8 cellular contexts compared by ENCODE assay signal in genomic region chr5:147403659-147404640, GRCh38.
A peak's percentile ranks its signal among the peaks of the same experiment; 100 is the strongest.
DNase-seq lines count a peak whose midpoint lies in the region; ATAC-seq and TF ChIP-seq lines count a peak whose summit lies in the region.

No MANE protein-coding gene starts in this region.

- peak overlapping the region; percentile 86 for H2AK5ac ChIP-seq in IMR-90 (ENCODE audit: low read depth, low read length)

- ATAC-seq in GM21825 (IDR thresholded peaks at IDR 0.05; ENCODE audit: unreplicated experiment) (peak; percentile 94), IMR-90 (ENCODE audit: low read depth) (peak; percentile 81), mucosa of descending colon (peak; percentile 75)
- ATAC-seq in activated CD8-positive, alpha-beta T cell treated with anti-CD3 and anti-CD28 coated beads for 36 hours = no peak

- no TSS peak for BruUV-seq in IMR-90 (replicated peaks; lab: Mats Ljungman, UMichigan)

- no peaks in the 10 kb centered on the region for H3K9me3 Mint-ChIP-seq in activated CD8-positive, alpha-beta T cell treated with anti-CD3 and anti-CD28 coated beads for 36 hours

- TF ChIP-seq POLR2A in IMR-90 (IDR thresholded peaks at IDR 0.05; ENCODE audit: low read depth, low read length) = peak; percentile 48; the same call in 1 of the 2 replicates

- peak overlapping the region; percentile 79 for H3K18ac ChIP-seq in IMR-90 (ENCODE audit: low read depth, low read length)

- H4K8ac ChIP-seq in IMR-90 (ENCODE audit: low read depth in 2 of 2, low read length in 2 of 2) = peak overlapping the region; percentile 7 to 85; a peak in 2 of 4 replicates

- H4K20me1 ChIP-seq in IMR-90 (ENCODE audit: insufficient read depth, low read length) = 0 out of 2 replicates have a peak, but pooled peaks cover 5% of the 10 kb centered on the region

- in situ Hi-C loops in IMR-90 (cut with MboI; ENCODE audit: low sequenced_read_pairs) = no loop called here

- H4K5ac ChIP-seq in IMR-90 (ENCODE audit: low read depth, low read length) = peak overlapping the region; percentile 79

- H3K36me3 Mint-ChIP-seq in activated CD8-positive, alpha-beta T cell treated with anti-CD3 and anti-CD28 coated beads for 36 hours (ENCODE audit: low read depth) = no peaks in the 10 kb centered on the region

- peak overlapping the region; percentile 5; the same call in 1 of the 2 replicates for H3K4me3 ChIP-seq in IMR-90 (ENCODE audit: insufficient read depth, low read depth, low read length)
- H3K4me3 ChIP-seq in mucosa of descending colon = no peak overlapping the region
- no peak overlapping the region for H3K4me3 ChIP-seq in WERI-Rb-1 (ENCODE audit: low read depth, low read length)

- H2BK20ac ChIP-seq in IMR-90 (ENCODE audit: low read depth, low read length) = peak overlapping the region; percentile 90

- no peaks in the 10 kb centered on the region for H3K27me3 ChIP-seq in IMR-90 (ENCODE audit: control insufficient read depth, insufficient read depth, low read length)
- H3K27me3 ChIP-seq in WERI-Rb-1 (ENCODE audit: insufficient read depth, low read depth, severe bottlenecking) = no peaks in the 10 kb centered on the region

- no peak; the same call in 1 of the 2 replicates for TF ChIP-seq RAD21 in IMR-90 (IDR thresholded peaks at IDR 0.05; ENCODE audit: low read length)

- no peak overlapping the region for H3K27ac Mint-ChIP-seq in activated CD8-positive, alpha-beta T cell treated with anti-CD3 and anti-CD28 coated beads for 36 hours

- H2BK5ac ChIP-seq in IMR-90 (ENCODE audit: low read depth, low read length, poor library complexity, severe bottlenecking) = peak overlapping the region; percentile 97

- H3K27ac ChIP-seq in IMR-90 (ENCODE audit: insufficient read depth, low read length) = peak overlapping the region; percentile 93
- peak overlapping the region; percentile 69 for H3K27ac ChIP-seq in caudate nucleus (ENCODE audit: low read depth, low read length)
- no peak overlapping the region for H3K27ac ChIP-seq in WERI-Rb-1

- DNase-seq in GM03348 (ENCODE audit: low spot score) = peak; percentile 85
- peak; percentile 99 for DNase-seq in IMR-90
- DNase-seq in caudate nucleus (lab: John Stamatoyannopoulos, UW) = peak in 2 of 61 donors; percentile 16 to 30
- peak in 1 of 3 donors; percentile 24 for DNase-seq in mucosa of descending colon
- DNase-seq in WERI-Rb-1 = no peak
- DNase-seq in activated CD8-positive, alpha-beta T cell treated with anti-CD3 and anti-CD28 coated beads for 36 hours = no peak
- no peak for DNase-seq in NAMALWA (ENCODE audit: low spot score)

- WGBS in IMR-90 (ENCODE audit: extremely low coverage in 2 of 2, insufficient read length in 1 of 2), 2 experiments = 7% methylated on average over 3 of the region's 15 CpGs; no CpG with 5 or more reads in 1 of the 2 experiments

- H2AFZ ChIP-seq in IMR-90 (replicated peaks; ENCODE audit: low read length, poor library complexity) = peak overlapping the region; percentile 90

- H3K9me3 ChIP-seq in IMR-90 (ENCODE audit: control insufficient read depth, insufficient read depth, low read length) = no peaks in the 10 kb centered on the region
- H3K9me3 ChIP-seq in mucosa of descending colon = no peaks in the 10 kb centered on the region
- H3K9me3 ChIP-seq in WERI-Rb-1 (ENCODE audit: severe bottlenecking) = no peaks in the 10 kb centered on the region

- peaks cover 29% of the 10 kb centered on the region for H3K9me1 ChIP-seq in IMR-90 (ENCODE audit: insufficient read depth, low read length)

- H3K79me1 ChIP-seq in IMR-90 (ENCODE audit: low read depth in 1 of 2, low read length in 2 of 2) = peaks cover 0 to 22% of the 10 kb centered on the region in 2 experiments; a peak in 2 of 4 replicates

- TF ChIP-seq CTCF in IMR-90 (conservative IDR thresholded peaks at IDR 0.05; ENCODE audit: low read depth, low read length) = no peak
- no peak for TF ChIP-seq CTCF in mucosa of descending colon (IDR thresholded peaks at IDR 0.05)
- TF ChIP-seq CTCF in WERI-Rb-1 (IDR thresholded peaks at IDR 0.05; ENCODE audit: low read depth, low read length) = no peak
- no peak for TF ChIP-seq CTCF in activated CD8-positive, alpha-beta T cell treated with anti-CD3 and anti-CD28 coated beads for 36 hours (IDR thresholded peaks at IDR 0.05)

- CTCF ChIA-PET in IMR-90 (lab: Yijun Ruan, JAX) = interaction anchor here (0.6 to 1.8 kb wide), 7 partner anchors 12 to 948 kb away, joined by 3 to 7 read pairs (median 3); no protein-coding TSS in a partner anchor
- CTCF ChIA-PET in activated CD8-positive, alpha-beta T cell treated with anti-CD3 and anti-CD28 coated beads for 36 hours (lab: Charles Lee) = no interaction called here

- H2BK120ac ChIP-seq in IMR-90 (ENCODE audit: low read depth, low read length) = peak overlapping the region; percentile 97

- dilution Hi-C loops in IMR-90 (cut with HindIII; ENCODE audit: low sequenced_read_pairs, unreplicated experiment) = no loop called here

- POLR2A ChIA-PET in IMR-90 (lab: Charles Lee; ENCODE audit: unreplicated experiment) = interaction anchor here (0.6 to 0.7 kb wide), 2 partner anchors 12 to 16 kb away, joined by 3 to 4 read pairs; no protein-coding TSS in a partner anchor
- POLR2A ChIA-PET in activated CD8-positive, alpha-beta T cell treated with anti-CD3 and anti-CD28 coated beads for 36 hours (lab: Charles Lee) = no interaction called here

- no peaks in the 10 kb centered on the region for H3K4me1 Mint-ChIP-seq in activated CD8-positive, alpha-beta T cell treated with anti-CD3 and anti-CD28 coated beads for 36 hours (ENCODE audit: low read depth)

- H3K14ac ChIP-seq in IMR-90 (replicated peaks; ENCODE audit: low read depth, low read length) = peak overlapping the region; percentile 86

- intact Hi-C loops in IMR-90 (cut with micrococcal nuclease) = loop anchor here (5.0 kb wide), 2 partner anchors 48 to 153 kb away; no protein-coding TSS in a partner anchor
- intact Hi-C loops in mucosa of descending colon (cut with DNase I, micrococcal nuclease) = no loop called here
- intact Hi-C loops in activated CD8-positive, alpha-beta T cell treated with anti-CD3 and anti-CD28 coated beads for 36 hours (cut with micrococcal nuclease) = no loop called here

- H3K27me3 Mint-ChIP-seq in activated CD8-positive, alpha-beta T cell treated with anti-CD3 and anti-CD28 coated beads for 36 hours = no peaks in the 10 kb centered on the region

- peak overlapping the region; percentile 87; the same call in 1 of the 2 replicates for H3K56ac ChIP-seq in IMR-90 (ENCODE audit: extremely low read depth, insufficient read depth, low read length)

- peak overlapping the region; percentile 79 for H3K4me2 ChIP-seq in IMR-90 (ENCODE audit: low read depth, low read length)

- H4K91ac ChIP-seq in IMR-90 (ENCODE audit: insufficient read depth, low read depth, low read length) = peak overlapping the region; percentile 93

- peaks cover 5% of the 10 kb centered on the region; the same call in 1 of the 2 replicates for H3K36me3 ChIP-seq in IMR-90 (ENCODE audit: control insufficient read depth, insufficient read depth, low read length)
- H3K36me3 ChIP-seq in mucosa of descending colon (ENCODE audit: low read depth) = no peaks in the 10 kb centered on the region
- peaks cover 98% of the 10 kb centered on the region for H3K36me3 ChIP-seq in WERI-Rb-1

- H3K4me1 ChIP-seq in IMR-90 (ENCODE audit: control insufficient read depth, insufficient read depth, low read length) = peaks cover 15% of the 10 kb centered on the region
- H3K4me1 ChIP-seq in mucosa of descending colon (ENCODE audit: low read depth) = no peaks in the 10 kb centered on the region

- no peak overlapping the region for H3K4me3 Mint-ChIP-seq in activated CD8-positive, alpha-beta T cell treated with anti-CD3 and anti-CD28 coated beads for 36 hours

- H3K4ac ChIP-seq in IMR-90 (ENCODE audit: low read depth, low read length) = peak overlapping the region; percentile 89

- H2BK15ac ChIP-seq in IMR-90 (ENCODE audit: low read depth, low read length) = peak overlapping the region; percentile 87; the same call in 2 of the 3 replicates

- H3K9ac ChIP-seq in IMR-90 (ENCODE audit: low read depth, low read length) = peak overlapping the region; percentile 56

- peak overlapping the region; percentile 87 for H2AK9ac ChIP-seq in IMR-90 (replicated peaks; ENCODE audit: low read depth, low read length, poor library complexity)

- peak overlapping the region; percentile 95 for H3K23ac ChIP-seq in IMR-90 (ENCODE audit: low read depth, low read length)

TF ChIP-seq in IMR-90, 13 proteins besides CTCF, POLR2A, EP300 and RAD21 (continues in another document):
- no peak for TF ChIP-seq MAFK (IDR thresholded peaks at IDR 0.05; ENCODE audit: low read depth, low read length)
- TF ChIP-seq RCOR1 (IDR thresholded peaks at IDR 0.05; ENCODE audit: insufficient replicate concordance, low read length) = no peak
- TF ChIP-seq MXI1 (IDR thresholded peaks at IDR 0.05; ENCODE audit: borderline replicate concordance, low read depth, low read length) = 0 out of 2 replicates have a peak, but pooled peaks have one; percentile 57
- no peak for TF ChIP-seq SMC3 (IDR thresholded peaks at IDR 0.05; ENCODE audit: low read depth, low read length)
- TF ChIP-seq BHLHE40 (IDR thresholded peaks at IDR 0.05; ENCODE audit: low read depth, low read length) = peak; percentile 88
- TF ChIP-seq RFX5 (IDR thresholded peaks at IDR 0.05; ENCODE audit: low read depth, low read length) = no peak
- TF ChIP-seq USF2 (IDR thresholded peaks at IDR 0.05; ENCODE audit: low read depth, low read length) = peak; percentile 53; the same call in 1 of the 2 replicates
- peak; percentile 67 for TF ChIP-seq CEBPB (IDR thresholded peaks at IDR 0.05; ENCODE audit: low read depth, low read length)
- peak; percentile 8; the same call in 1 of the 2 replicates for TF ChIP-seq MAZ (IDR thresholded peaks at IDR 0.05; ENCODE audit: borderline replicate concordance, low read depth, low read length)
- TF ChIP-seq NFE2L2 (IDR thresholded peaks at IDR 0.05; ENCODE audit: low read depth, low read length) = peak; percentile 31; the same call in 1 of the 2 replicates
- TF ChIP-seq FOS (IDR thresholded peaks at IDR 0.05; ENCODE audit: low read depth, low read length) = peak; percentile 89
- TF ChIP-seq CHD1 (IDR thresholded peaks at IDR 0.05; ENCODE audit: low read depth, low read length) = no peak; the same call in 1 of the 2 replicates

Comparison
In these comparisons a context has a peak if more than half of its experiments do, and no peak if none do; other contexts are left out.
1. DNase-seq: peak in GM03348 (single experiment) and IMR-90 (single experiment); none in WERI-Rb-1 (single experiment), activated CD8-positive, alpha-beta T cell treated with anti-CD3 and anti-CD28 coated beads for 36 hours (single experiment) and NAMALWA (single experiment).